In the genomic region with DNA sequence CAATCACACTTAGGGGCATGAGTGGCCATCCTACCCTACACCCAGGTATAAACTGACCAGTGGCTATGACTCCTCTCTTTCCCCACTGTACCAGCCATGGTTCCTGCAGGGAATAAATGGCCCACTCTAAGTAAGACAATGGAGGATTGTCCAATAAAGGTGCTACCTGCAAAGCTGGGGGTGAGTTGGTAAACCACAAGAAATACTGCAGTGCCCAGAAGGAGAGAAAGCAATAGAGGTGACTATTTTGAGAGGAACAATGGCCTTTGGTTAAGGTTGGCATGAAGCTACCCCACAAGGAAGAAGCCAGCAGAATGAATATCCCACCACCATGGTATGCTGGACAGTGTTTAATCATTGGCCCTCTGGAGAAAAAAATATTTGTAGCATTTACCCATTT, we compare ENCODE assay signal across 18 cellular contexts.
"Had no signal": no experiment of that assay in that cellular context is flagged by ENCODE, and none has a peak within 500 bp of the region (broad histone marks: within the 10 kb centered on the region; RNA-seq: fewer than 3 reads in every experiment).

No MANE protein-coding gene starts in this region.

- H3K36me3 ChIP-seq: ovary, spleen, tibial artery, upper lobe of left lung, uterus had no signal

- DNase-seq: effector memory CD4-positive, alpha-beta T cell; glutamatergic neuron; immature natural killer cell; left cardiac atrium; natural killer cell; ovary; spleen; stimulated activated CD4-positive, alpha-beta T cell treated with anti-CD3 and anti-CD28 coated beads, Interleukin-15, amount 100 ng/mL, for 24 hours; stimulated activated CD4-positive, alpha-beta T cell treated with anti-CD3 and anti-CD28 coated beads, Interleukin-1b, Interleukin-23, amount 100 ng/mL, for 48 hours; stimulated activated CD4-positive, alpha-beta T cell treated with anti-CD3 and anti-CD28 coated beads, Interleukin-4, amount 100 ng/mL, for 24 hours; tibial artery; upper lobe of left lung; uterus had no signal

- H3K9me3 Mint-ChIP-seq: immature natural killer cell; natural killer cell; neural crest cell; stimulated activated memory B cell treated with anti-CD40 and anti-IgM and Interleukin-4, amounts not matched to agents 10 μg/mL and 1 μg/mL and 100 μg/mL, for 72 hours; stimulated activated naive CD8-positive, alpha-beta T cell treated with anti-CD3 and anti-CD28 coated beads, Interleukin-15, Interleukin-2, amounts not matched to agents 100 ng/mL and 50 ng/mL, for 24 hours had no signal

- H3K4me3 Mint-ChIP-seq: immature natural killer cell; natural killer cell; neural crest cell; stimulated activated memory B cell treated with anti-CD40 and anti-IgM and Interleukin-4, amounts not matched to agents 10 μg/mL and 1 μg/mL and 100 μg/mL, for 72 hours; stimulated activated naive CD8-positive, alpha-beta T cell treated with anti-CD3 and anti-CD28 coated beads, Interleukin-15, Interleukin-2, amounts not matched to agents 100 ng/mL and 50 ng/mL, for 24 hours had no signal

- H3K4me1 ChIP-seq: spleen, upper lobe of left lung, uterus had no signal

- H3K27ac ChIP-seq: ovary, spleen, tibial artery, upper lobe of left lung, uterus had no signal

- H3K4me3 ChIP-seq: ovary, spleen, tibial artery, upper lobe of left lung, uterus had no signal

- H3K36me3 Mint-ChIP-seq: immature natural killer cell; natural killer cell; stimulated activated memory B cell treated with anti-CD40 and anti-IgM and Interleukin-4, amounts not matched to agents 10 μg/mL and 1 μg/mL and 100 μg/mL, for 72 hours had no signal

- H3K27me3 ChIP-seq: ovary, spleen, tibial artery, upper lobe of left lung, uterus had no signal

- ATAC-seq: esophagus mucosa; left cardiac atrium; natural killer cell; sciatic nerve; stimulated activated memory B cell treated with anti-CD40 and anti-IgM and Interleukin-4, amounts not matched to agents 10 μg/mL and 1 μg/mL and 100 μg/mL, for 72 hours had no signal

- H3K27ac Mint-ChIP-seq: immature natural killer cell; natural killer cell; stimulated activated memory B cell treated with anti-CD40 and anti-IgM and Interleukin-4, amounts not matched to agents 10 μg/mL and 1 μg/mL and 100 μg/mL, for 72 hours; stimulated activated naive CD8-positive, alpha-beta T cell treated with anti-CD3 and anti-CD28 coated beads, Interleukin-15, Interleukin-2, amounts not matched to agents 100 ng/mL and 50 ng/mL, for 24 hours had no signal

- H3K9me3 ChIP-seq: ovary, spleen, tibial artery, upper lobe of left lung, uterus had no signal
